ENCODE assay signal across 2 cellular contexts in the genomic region with DNA sequence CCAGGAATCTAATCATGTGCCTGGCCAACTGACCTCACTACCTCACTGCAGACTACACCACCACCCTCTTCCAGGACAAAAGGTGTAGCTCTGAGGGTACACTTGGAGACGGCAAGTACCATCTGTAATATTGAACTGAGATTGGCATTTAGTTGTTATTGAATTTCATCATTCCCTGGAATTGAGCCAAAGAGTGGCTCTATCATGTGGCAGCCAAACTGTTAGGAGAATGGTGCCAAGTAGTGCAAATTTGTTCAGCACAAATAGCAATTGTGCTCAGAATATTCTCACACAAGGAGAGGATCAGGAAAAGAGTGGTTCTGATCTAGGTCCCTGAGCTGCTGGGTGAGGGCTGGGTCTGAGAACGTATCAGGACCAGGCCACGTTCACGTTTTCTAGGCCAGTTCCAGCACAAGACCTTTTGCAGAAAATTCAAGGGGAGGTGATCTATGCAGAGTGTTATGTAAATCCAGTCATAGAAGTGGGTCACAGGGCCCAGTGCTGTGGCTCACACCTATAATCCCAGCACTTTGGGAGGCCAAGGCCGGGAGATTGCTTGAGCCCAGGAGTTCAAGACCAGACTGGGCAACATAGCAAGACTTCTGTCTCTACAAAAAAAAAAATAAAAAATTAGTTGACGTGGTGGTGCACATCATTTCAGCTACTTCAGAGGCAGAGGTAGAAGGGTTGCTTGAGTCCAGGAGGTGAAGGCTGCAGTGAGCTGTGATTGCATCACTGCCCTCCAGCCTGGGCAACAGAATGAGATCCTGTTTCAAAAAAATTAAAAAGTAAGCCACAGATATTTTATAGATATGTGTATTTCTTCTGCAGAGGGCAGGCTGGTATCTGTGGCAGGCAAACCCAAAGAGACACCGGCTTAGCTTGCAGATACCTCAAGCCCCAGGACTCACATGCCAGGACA.
TF ChIP-seq lines count a peak whose summit lies in the region.

No MANE protein-coding gene starts in this region.

TF ChIP-seq in liver, 16 proteins besides CTCF, POLR2A, EP300 and RAD21 (continued from another document):
- TF ChIP-seq ZBTB33 (IDR thresholded peaks at IDR 0.05) (no peak), JUND (IDR thresholded peaks at IDR 0.05) (no peak), ATF3 (IDR thresholded peaks at IDR 0.05) (peak; percentile 63), TAF1 (conservative IDR thresholded peaks at IDR 0.05) (no peak), HNF4A (conservative IDR thresholded peaks at IDR 0.05) (peak; percentile 11 to 17)

TF ChIP-seq in HepG2, 621 proteins besides CTCF, POLR2A, EP300 and RAD21 (continued from another document):
- TF ChIP-seq ATF6 (CRISPR knock-in tag; conservative IDR thresholded peaks at IDR 0.05) = no peak
- no peak for TF ChIP-seq FOSL2 (CRISPR knock-in tag; IDR thresholded peaks at IDR 0.05)
- no peak for TF ChIP-seq ZNF614 (CRISPR knock-in tag; IDR thresholded peaks at IDR 0.05; ENCODE audit: borderline replicate concordance)
- no peak for TF ChIP-seq PPARG (CRISPR knock-in tag; conservative IDR thresholded peaks at IDR 0.05)
- TF ChIP-seq FOXK2 (IDR thresholded peaks at IDR 0.05) = no peak
- no peak for TF ChIP-seq ZNF556 (CRISPR knock-in tag; IDR thresholded peaks at IDR 0.05; ENCODE audit: borderline replicate concordance)
- TF ChIP-seq ETV6 (CRISPR knock-in tag; conservative IDR thresholded peaks at IDR 0.05) = no peak
- no peak for TF ChIP-seq CENPX (CRISPR knock-in tag; IDR thresholded peaks at IDR 0.05)
- TF ChIP-seq, protein P1, sequence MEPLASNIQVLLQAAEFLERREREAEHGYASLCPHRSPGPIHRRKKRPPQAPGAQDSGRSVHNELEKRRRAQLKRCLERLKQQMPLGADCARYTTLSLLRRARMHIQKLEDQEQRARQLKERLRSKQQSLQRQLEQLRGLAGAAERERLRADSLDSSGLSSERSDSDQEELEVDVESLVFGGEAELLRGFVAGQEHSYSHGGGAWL (CRISPR knock-in tag; IDR thresholded peaks at IDR 0.05) = no peak
- TF ChIP-seq ZBTB39 (CRISPR knock-in tag; IDR thresholded peaks at IDR 0.05) = no peak
- TF ChIP-seq, protein P2, sequence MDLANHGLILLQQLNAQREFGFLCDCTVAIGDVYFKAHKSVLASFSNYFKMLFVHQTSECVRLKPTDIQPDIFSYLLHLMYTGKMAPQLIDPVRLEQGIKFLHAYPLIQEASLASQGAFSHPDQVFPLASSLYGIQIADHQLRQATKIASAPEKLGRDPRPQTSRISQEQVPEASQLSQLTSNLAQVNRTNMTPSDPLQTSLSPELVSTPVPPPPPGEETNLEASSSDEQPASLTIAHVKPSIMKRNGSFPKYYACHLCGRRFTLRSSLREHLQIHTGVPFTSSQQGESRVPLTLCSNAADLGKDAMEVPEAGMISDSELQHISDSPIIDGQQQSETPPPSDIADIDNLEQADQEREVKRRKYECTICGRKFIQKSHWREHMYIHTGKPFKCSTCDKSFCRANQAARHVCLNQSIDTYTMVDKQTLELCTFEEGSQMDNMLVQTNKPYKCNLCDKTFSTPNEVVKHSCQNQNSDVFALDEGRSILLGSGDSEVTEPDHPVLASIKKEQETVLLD (CRISPR knock-in tag; IDR thresholded peaks at IDR 0.05; ENCODE audit: low read depth) = no peak
- TF ChIP-seq HMG20B (CRISPR knock-in tag; conservative IDR thresholded peaks at IDR 0.05) = no peak
- no peak for TF ChIP-seq ZUFSP (CRISPR knock-in tag; IDR thresholded peaks at IDR 0.05; ENCODE audit: borderline replicate concordance)
